Comparison of ENCODE assay signal across 16 cellular contexts in the genomic region with DNA sequence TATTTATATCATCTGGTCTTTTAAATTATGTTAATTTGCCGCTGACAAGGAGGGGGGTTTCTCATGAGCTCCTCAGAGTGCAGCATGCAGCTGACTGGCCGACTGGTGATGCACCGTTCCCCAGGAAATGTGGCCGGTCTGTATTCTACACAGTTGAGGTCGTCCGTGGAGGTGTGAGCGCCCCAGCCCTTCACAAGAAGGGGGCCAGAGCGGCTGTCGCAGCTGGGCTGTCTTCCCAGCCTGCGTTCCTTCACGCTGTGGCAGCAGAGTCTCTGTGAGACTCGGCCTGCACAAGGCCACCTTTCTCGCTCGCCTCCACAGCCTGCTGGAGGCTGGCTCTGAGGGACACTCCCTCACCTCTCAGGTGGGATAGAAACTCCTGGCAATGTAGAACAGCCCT. TPM values are rescaled to one million over a fixed set of nuclear protein-coding genes. Genes with fewer than 3 reads are reported as not detected.
DNase-seq lines count a peak whose midpoint lies in the region; ATAC-seq, FAIRE-seq and TF ChIP-seq lines count a peak whose summit lies in the region.
"Had no signal": no experiment of that assay in that cellular context is flagged by ENCODE, and none has a peak within 500 bp of the region (broad histone marks: within the 10 kb centered on the region; RNA-seq: fewer than 3 reads in every experiment).

No MANE protein-coding gene starts in this region.

- H3F3A ChIP-seq in SK-N-SH (replicated peaks; ENCODE audit: insufficient read depth): no peaks in the 10 kb centered on the region

- no peaks in the 10 kb centered on the region for H3K9me2 ChIP-seq in SK-N-SH

- H4K20me1 ChIP-seq in SK-N-SH (ENCODE audit: insufficient read depth): peaks cover 25% of the 10 kb centered on the region; the same call in 1 of the 2 replicates

- WGBS in SK-N-SH (ENCODE audit: low lambda C conversion rate): 71% methylated on average over 5 of the region's 14 CpGs

- peaks cover 0 to 2% of the 10 kb centered on the region in 2 donors for H3K9me3 Mint-ChIP-seq in activated T-cell treated with anti-CD3 and anti-CD28 coated beads, Interleukin-2, amount 50 U/mL, for 72 hours

- peaks cover 11% of the 10 kb centered on the region for H3K36me3 Mint-ChIP-seq in T-helper 17 cell (ENCODE audit: low read depth)
- H3K36me3 Mint-ChIP-seq in activated T-cell treated with anti-CD3 and anti-CD28 coated beads, Interleukin-2, amount 50 U/mL, for 72 hours (ENCODE audit: insufficient read depth in 2 of 2): peaks cover 2 to 9% of the 10 kb centered on the region in 2 donors

- intact Hi-C loops in kidney (cut with DNase I) (no loop called here), mucosa of descending colon (cut with DNase I, micrococcal nuclease) (no loop called here)

- no peak overlapping the region for H2AFZ ChIP-seq in SK-N-SH (ENCODE audit: low read depth)

- no peaks in the 10 kb centered on the region for H3K27me3 Mint-ChIP-seq in T-helper 17 cell
- no peaks in the 10 kb centered on the region for H3K27me3 Mint-ChIP-seq in activated T-cell treated with anti-CD3 and anti-CD28 coated beads, Interleukin-2, amount 50 U/mL, for 72 hours (ENCODE audit: low read depth)
- H3K27me3 Mint-ChIP-seq: CD4-positive, CD25-positive, alpha-beta regulatory T cell had no signal

- peak in 1 of 2 experiments; percentile 27; a peak in 1 of 4 replicates for TF ChIP-seq EP300 in SK-N-SH (IDR thresholded peaks at IDR 0.05; ENCODE audit: borderline replicate concordance in 1 of 2, low read depth in 1 of 2, low read length in 1 of 2)

- H3K4me2 ChIP-seq in SK-N-SH: no peak overlapping the region

- CTCF ChIA-PET in SK-N-SH (lab: Yijun Ruan, JAX): interaction anchor here (1.2 to 2.0 kb wide), 3 partner anchors 12 to 120 kb away, joined by 3 to 10 read pairs (median 4); no protein-coding TSS in a partner anchor

- no peaks in the 10 kb centered on the region for H3K9me3 ChIP-seq in SK-N-SH
- H3K9me3 ChIP-seq in T-helper 17 cell (ENCODE audit: control insufficient read depth, low read length, poor library complexity, severe bottlenecking): no peaks in the 10 kb centered on the region
- H3K9me3 ChIP-seq in kidney (ENCODE audit: control insufficient read depth in 1 of 2, low read length in 2 of 2): no peaks in the 10 kb centered on the region
- H3K9me3 ChIP-seq in mucosa of descending colon: no peaks in the 10 kb centered on the region

- ATAC-seq in SK-N-SH treated with all-trans-retinoic acid at 6 μM for 48 hours (no peak), T-helper 17 cell (no peak), mucosa of descending colon (no peak), GM21529 (IDR thresholded peaks at IDR 0.05; ENCODE audit: unreplicated experiment) (no peak)
- ATAC-seq in activated T-cell treated with anti-CD3 and anti-CD28 coated beads, Interleukin-2, amount 50 U/mL, for 72 hours (replicated peaks in 1 of 2): no peak
- ATAC-seq: GM12878 had no signal

- H3K4me3 Mint-ChIP-seq in T-helper 17 cell: peak overlapping the region; percentile 36
- H3K4me3 Mint-ChIP-seq in activated T-cell treated with anti-CD3 and anti-CD28 coated beads, Interleukin-2, amount 50 U/mL, for 72 hours: no peak overlapping the region
- H3K4me3 Mint-ChIP-seq: CD4-positive, CD25-positive, alpha-beta regulatory T cell had no signal

- no peak for DNase-seq in SK-N-SH
- DNase-seq in T-helper 17 cell: no peak
- peak; percentile 57 for DNase-seq in kidney
- no peak for DNase-seq in activated T-cell treated with anti-CD3 and anti-CD28 coated beads, Interleukin-2, amount 50 U/mL, for 72 hours
- no peak for DNase-seq in SIG-M5 treated with dmso at 0.1 percent for 504 hours (lab: John Stamatoyannopoulos, UW; ENCODE audit: unreplicated experiment)
- DNase-seq in mucosa of descending colon: no peak
- DNase-seq: CD4-positive, CD25-positive, alpha-beta regulatory T cell; DMS79; GOT3; IMR-90; KBM-7 had no signal

- peaks cover 30% of the 10 kb centered on the region for H3K4me1 Mint-ChIP-seq in T-helper 17 cell
- H3K4me1 Mint-ChIP-seq in activated T-cell treated with anti-CD3 and anti-CD28 coated beads, Interleukin-2, amount 50 U/mL, for 72 hours (ENCODE audit: low read depth): peaks cover 32% of the 10 kb centered on the region

- H3K4me3 ChIP-seq in SK-N-SH (ENCODE audit: low read depth in 2 of 2, low read length in 1 of 2): no peak overlapping the region
- H3K4me3 ChIP-seq in kidney (ENCODE audit: low read length in 2 of 2): no peak overlapping the region
- no peak overlapping the region for H3K4me3 ChIP-seq in mucosa of descending colon
- H3K4me3 ChIP-seq: GM12878 had no signal

- H3K27ac ChIP-seq in SK-N-SH (ENCODE audit: low read depth in 2 of 2, low read length in 1 of 2) (no peak overlapping the region), kidney (ENCODE audit: low read depth in 2 of 2, low read length in 2 of 2) (no peak overlapping the region)
- H3K27ac ChIP-seq: 22Rv1 had no signal

- TF ChIP-seq RAD21 in SK-N-SH (IDR thresholded peaks at IDR 0.05; ENCODE audit: low read length): no peak

- H3K79me2 ChIP-seq in SK-N-SH (ENCODE audit: insufficient read depth): peaks cover 32% of the 10 kb centered on the region

- POLR2A ChIA-PET in SK-N-SH (lab: Yijun Ruan, JAX): no interaction called here

- FAIRE-seq in kidney (lab: Jason Lieb, UNC): no peak
- FAIRE-seq: GM12878, GM18507 had no signal

- H3K36me3 ChIP-seq in SK-N-SH (replicated peaks in 1 of 2; ENCODE audit: control insufficient read depth in 1 of 2, insufficient read depth in 2 of 2, low read length in 1 of 2) (peaks cover 0 to 27% of the 10 kb centered on the region in 2 experiments), kidney (ENCODE audit: control insufficient read depth in 1 of 2, insufficient read depth in 2 of 2, low read length in 2 of 2) (peaks cover 21 to 29% of the 10 kb centered on the region in 2 donors), mucosa of descending colon (ENCODE audit: low read depth) (no peaks in the 10 kb centered on the region)

- H3K27me3 ChIP-seq in SK-N-SH (ENCODE audit: insufficient read depth): no peaks in the 10 kb centered on the region

- TF ChIP-seq CTCF in SK-N-SH (IDR thresholded peaks at IDR 0.05) (no peak), kidney (IDR thresholded peaks at IDR 0.05; ENCODE audit: borderline replicate concordance, extremely low read depth, insufficient read depth) (no peak), mucosa of descending colon (IDR thresholded peaks at IDR 0.05) (no peak)

- H3K4me1 ChIP-seq in SK-N-SH (ENCODE audit: control insufficient read depth in 1 of 2, insufficient read depth in 2 of 2, low read depth in 1 of 2, low read length in 1 of 2): peaks cover 0 to 26% of the 10 kb centered on the region in 2 experiments; a peak in 1 of 4 replicates
- peaks cover 2 to 5% of the 10 kb centered on the region in 2 donors for H3K4me1 ChIP-seq in kidney (ENCODE audit: control insufficient read depth in 1 of 2, insufficient read depth in 1 of 2, low read depth in 1 of 2, low read length in 2 of 2)
- no peaks in the 10 kb centered on the region for H3K4me1 ChIP-seq in mucosa of descending colon (ENCODE audit: low read depth)

- H3K9ac ChIP-seq in SK-N-SH (no peak overlapping the region), kidney (ENCODE audit: low read length in 2 of 2) (no peak overlapping the region)

- H3K27ac Mint-ChIP-seq in T-helper 17 cell: no peak overlapping the region
- H3K27ac Mint-ChIP-seq in activated T-cell treated with anti-CD3 and anti-CD28 coated beads, Interleukin-2, amount 50 U/mL, for 72 hours: no peak overlapping the region

TF ChIP-seq in SK-N-SH, 30 proteins besides CTCF, POLR2A, EP300 and RAD21:
- 0 out of 2 replicates have a peak, but pooled peaks have one; percentile 45 for TF ChIP-seq MXI1 (IDR thresholded peaks at IDR 0.05; ENCODE audit: low read depth, low read length)
- no peak for TF ChIP-seq TCF12 (IDR thresholded peaks at IDR 0.05)

TF ChIP-seq in SK-N-SH treated with all-trans-retinoic acid at 6 μM for 48 hours, 23 proteins besides CTCF, POLR2A, EP300 and RAD21:
- no peak for TF ChIP-seq ZFP30 (CRISPR knock-in tag; IDR thresholded peaks at IDR 0.05)
- TF ChIP-seq TCF4 (CRISPR knock-in tag; IDR thresholded peaks at IDR 0.05; ENCODE audit: borderline replicate concordance): no peak
- TF ChIP-seq PPARA (CRISPR knock-in tag; IDR thresholded peaks at IDR 0.05; ENCODE audit: borderline replicate concordance): no peak
- no peak for TF ChIP-seq ZFP3 (CRISPR knock-in tag; IDR thresholded peaks at IDR 0.05)
- no peak for TF ChIP-seq ZNF8 (CRISPR knock-in tag; IDR thresholded peaks at IDR 0.05)

RNA-seq across cellular contexts. Expression of gene AP2A2, which starts 43.2 kb away (rescaled TPM):
- polyA plus RNA-seq in SK-N-SH (2012; rRNA removed) (36.3 and 42.7 TPM in 2 replicates), kidney (ENCODE audit: insufficient read depth, low read depth, low replicate concordance) (76.5 TPM)
- polyA plus RNA-seq in SK-N-SH (2012; cell fraction: cytosol; rRNA removed): 23.0 and 30.2 TPM in 2 replicates
- 111 and 144 TPM in 2 replicates for polyA plus RNA-seq in SK-N-SH (2012; cell fraction: nucleus; rRNA removed)
- total RNA-seq in T-helper 17 cell (10 to 100 TPM; 71.1 to 74.0 TPM), kidney (144 TPM), mucosa of descending colon (100 to 1,000 TPM in 1 of 3 donors, 10 to 100 TPM in 2; 68.8 to 105 (median 99.5) TPM)
- total RNA-seq in activated T-cell treated with anti-CD3 and anti-CD28 coated beads, Interleukin-2, amount 50 U/mL, for 72 hours: 10 to 100 TPM; 49.5 to 57.0 TPM

RNA-seq across cellular contexts. Expression of gene CHID1, which starts 58.2 kb away (rescaled TPM):
- 194 and 231 TPM in 2 replicates for polyA plus RNA-seq in SK-N-SH (2012; rRNA removed)
- polyA plus RNA-seq in SK-N-SH (2012; cell fraction: cytosol; rRNA removed): 153 and 192 TPM in 2 replicates
- 123 and 143 TPM in 2 replicates for polyA plus RNA-seq in SK-N-SH (2012; cell fraction: nucleus; rRNA removed)
- total RNA-seq in T-helper 17 cell: 10 to 100 TPM; 23.4 to 28.8 TPM
- 82.2 TPM for total RNA-seq in kidney
- polyA plus RNA-seq in kidney (ENCODE audit: insufficient read depth, low read depth, low replicate concordance): 128 TPM
- 10 to 100 TPM; 33.9 to 44.2 TPM for total RNA-seq in activated T-cell treated with anti-CD3 and anti-CD28 coated beads, Interleukin-2, amount 50 U/mL, for 72 hours
- total RNA-seq in mucosa of descending colon: 10 to 100 TPM; 52.3 to 64.3 (median 55.3) TPM
